In the genomic region with DNA sequence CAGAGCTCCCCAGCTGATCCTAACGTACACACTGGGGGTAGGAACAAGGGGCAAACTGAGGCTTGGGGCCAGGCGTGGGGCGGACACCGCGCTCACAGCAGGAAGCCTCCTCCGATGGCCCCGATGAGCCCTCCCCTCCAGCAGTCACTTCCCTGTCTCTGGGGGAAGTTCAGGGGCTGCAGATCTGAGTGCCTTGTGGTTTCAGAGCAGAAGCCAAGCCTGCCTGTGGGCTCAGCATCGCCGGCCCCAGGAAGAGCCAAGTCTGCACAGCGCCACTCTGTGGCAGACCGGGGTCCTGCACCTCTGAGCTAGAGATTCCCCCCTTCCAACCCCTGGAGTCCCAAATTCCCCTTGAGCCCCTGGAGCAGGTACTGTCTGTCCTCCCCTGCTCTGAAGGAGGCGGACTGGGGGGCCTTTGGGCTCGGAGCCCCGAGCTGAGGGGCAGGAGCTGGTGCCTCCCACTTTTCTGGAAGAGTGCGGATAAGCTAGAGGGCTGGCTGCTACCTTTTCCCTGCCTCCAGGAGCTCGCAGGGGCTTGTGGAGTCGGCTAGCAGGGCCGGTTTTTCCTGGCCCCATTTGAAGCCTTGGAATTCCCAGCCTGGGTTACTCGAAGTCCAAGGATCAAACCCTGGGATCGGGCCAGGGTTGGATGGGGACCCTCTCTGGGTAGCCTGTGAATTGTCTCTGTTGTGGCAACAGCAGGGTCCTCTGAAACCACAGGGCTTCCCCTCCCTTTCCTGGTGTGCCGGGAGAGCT, we compare ENCODE assay signal across 8 cellular contexts. TPM values are rescaled to one million over a fixed set of nuclear protein-coding genes. Genes with fewer than 3 reads are reported as not detected.
DNase-seq lines count a peak whose midpoint lies in the region; ATAC-seq, FAIRE-seq and TF ChIP-seq lines count a peak whose summit lies in the region.

No MANE protein-coding gene starts in this region.

- DNase-seq in NCI-H510A (lab: John Stamatoyannopoulos, UW), result peak; percentile 70
- DNase-seq in NCI-H510A treated with DMSO at 0.1 percent for 48 hours (lab: John Stamatoyannopoulos, UW), result no peak
- peak; percentile 71 for DNase-seq in RCC 7860 (ENCODE audit: low spot score)
- DNase-seq in activated T-helper 1 cell treated with anti-CD3 and anti-CD28 coated beads, Interleukin-12 subunit alpha, Interleukin-12 subunit beta, Interleukin-2, Interleukin-4 antibody, amounts not matched to agents 30 ng/mL and 10 ng/mL and 1 ng/mL, durations not matched to agents 14 hours and 24 hours and 36 hours (ENCODE audit: low spot score), result peak; percentile 59
- peak; percentile 78 to 81 for DNase-seq in fibroblast of lung (ENCODE audit: low read depth in 2 of 2)
- peak; percentile 66 for DNase-seq in stimulated activated naive CD4-positive, alpha-beta T cell treated with Interleukin-2 at 50 U/mL for 16 hours (lab: John Stamatoyannopoulos, UW)

- no peak overlapping the region for H3K4me3 ChIP-seq in fibroblast of lung (replicated peaks in 1 of 4; ENCODE audit: control extremely low read depth in 1 of 4, insufficient read depth in 1 of 4, low read depth in 3 of 4, low read length in 4 of 4)

- no peak overlapping the region for H2AFZ ChIP-seq in fibroblast of lung (ENCODE audit: low read length)

- no peaks in the 10 kb centered on the region for H3K36me3 ChIP-seq in fibroblast of lung (ENCODE audit: control insufficient read depth, insufficient read depth, low read length)

- no peaks in the 10 kb centered on the region for H3K36me3 Mint-ChIP-seq in activated T-helper 1 cell treated with anti-CD3 and anti-CD28 coated beads, Interleukin-12 subunit alpha, Interleukin-12 subunit beta, Interleukin-2, Interleukin-4 antibody, amounts not matched to agents 30 ng/mL and 10 ng/mL and 1 ng/mL, durations not matched to agents 14 hours and 24 hours and 36 hours (ENCODE audit: low read depth)
- H3K36me3 Mint-ChIP-seq in nephron (ENCODE audit: low read depth), result peaks cover 5% of the 10 kb centered on the region

- H4K20me1 ChIP-seq in fibroblast of lung (ENCODE audit: control insufficient read depth, extremely low read depth, insufficient read depth, low read length), result no peaks in the 10 kb centered on the region

- intact Hi-C loops in activated T-helper 1 cell treated with anti-CD3 and anti-CD28 coated beads, Interleukin-12 subunit alpha, Interleukin-12 subunit beta, Interleukin-2, Interleukin-4 antibody, amounts not matched to agents 30 ng/mL and 10 ng/mL and 1 ng/mL, durations not matched to agents 14 hours and 24 hours and 36 hours (cut with micrococcal nuclease), result loop anchor here (1.0 to 10.0 kb wide), 2 partner anchors 223 to 501 kb away; a partner anchor contains a TSS

- peaks cover 16% of the 10 kb centered on the region for H3K4me1 Mint-ChIP-seq in activated T-helper 1 cell treated with anti-CD3 and anti-CD28 coated beads, Interleukin-12 subunit alpha, Interleukin-12 subunit beta, Interleukin-2, Interleukin-4 antibody, amounts not matched to agents 30 ng/mL and 10 ng/mL and 1 ng/mL, durations not matched to agents 14 hours and 24 hours and 36 hours (ENCODE audit: low read depth)
- peaks cover 52% of the 10 kb centered on the region for H3K4me1 Mint-ChIP-seq in nephron

- H3K9ac ChIP-seq in fibroblast of lung (ENCODE audit: insufficient read depth, low read length), result no peak overlapping the region

- H3K27me3 Mint-ChIP-seq in activated T-helper 1 cell treated with anti-CD3 and anti-CD28 coated beads, Interleukin-12 subunit alpha, Interleukin-12 subunit beta, Interleukin-2, Interleukin-4 antibody, amounts not matched to agents 30 ng/mL and 10 ng/mL and 1 ng/mL, durations not matched to agents 14 hours and 24 hours and 36 hours (ENCODE audit: insufficient read depth), result peaks cover 16% of the 10 kb centered on the region
- peaks cover 16% of the 10 kb centered on the region for H3K27me3 Mint-ChIP-seq in nephron (ENCODE audit: low read depth)

- no peaks in the 10 kb centered on the region for H3K9me3 Mint-ChIP-seq in activated T-helper 1 cell treated with anti-CD3 and anti-CD28 coated beads, Interleukin-12 subunit alpha, Interleukin-12 subunit beta, Interleukin-2, Interleukin-4 antibody, amounts not matched to agents 30 ng/mL and 10 ng/mL and 1 ng/mL, durations not matched to agents 14 hours and 24 hours and 36 hours
- no peaks in the 10 kb centered on the region for H3K9me3 Mint-ChIP-seq in nephron

- FAIRE-seq in RCC 7860 (lab: Jason Lieb, UNC), result no peak

- H3K4me2 ChIP-seq in fibroblast of lung (ENCODE audit: extremely low read depth, insufficient read depth, low read length), result peak overlapping the region; percentile 1

- no peak overlapping the region for H3K27ac ChIP-seq in fibroblast of lung (ENCODE audit: insufficient read depth, low read length)

- no peaks in the 10 kb centered on the region for H3K27me3 ChIP-seq in fibroblast of lung (ENCODE audit: control insufficient read depth, insufficient read depth, low read length)

- peaks cover 10% of the 10 kb centered on the region for H3K4me1 ChIP-seq in fibroblast of lung (ENCODE audit: control insufficient read depth, extremely low read depth, insufficient read depth, low read length)

- no peak overlapping the region for H3K27ac Mint-ChIP-seq in activated T-helper 1 cell treated with anti-CD3 and anti-CD28 coated beads, Interleukin-12 subunit alpha, Interleukin-12 subunit beta, Interleukin-2, Interleukin-4 antibody, amounts not matched to agents 30 ng/mL and 10 ng/mL and 1 ng/mL, durations not matched to agents 14 hours and 24 hours and 36 hours
- peak overlapping the region; percentile 86 to 89 (median 86) for H3K27ac Mint-ChIP-seq in nephron

- ATAC-seq in HG03175 (IDR thresholded peaks at IDR 0.05; ENCODE audit: unreplicated experiment), result peak; percentile 30

- TF ChIP-seq CTCF in fibroblast of lung (conservative IDR thresholded peaks at IDR 0.05 in 1 of 2, IDR thresholded peaks at IDR 0.05 in 1 of 2; ENCODE audit: low read depth in 1 of 2, low read length in 2 of 2) (peak; percentile 78 to 96), nephron (IDR thresholded peaks at IDR 0.05; ENCODE audit: unreplicated experiment in 3 of 3) (peak; percentile 90 to 96 (median 94))

- no peaks in the 10 kb centered on the region for H3K9me3 ChIP-seq in fibroblast of lung (ENCODE audit: control insufficient read depth, insufficient read depth, low read depth, low read length)

- H3K4me3 Mint-ChIP-seq in activated T-helper 1 cell treated with anti-CD3 and anti-CD28 coated beads, Interleukin-12 subunit alpha, Interleukin-12 subunit beta, Interleukin-2, Interleukin-4 antibody, amounts not matched to agents 30 ng/mL and 10 ng/mL and 1 ng/mL, durations not matched to agents 14 hours and 24 hours and 36 hours, result peak overlapping the region; percentile 37
- peak overlapping the region; percentile 77 to 82 (median 81) for H3K4me3 Mint-ChIP-seq in nephron

- peaks cover 8% of the 10 kb centered on the region for H3K79me2 ChIP-seq in fibroblast of lung (ENCODE audit: control insufficient read depth, insufficient read depth, low read length)

RNA-seq across cellular contexts. Expression of a gene that starts 2.9 kb away (rescaled TPM):
- 35.2 and 35.3 TPM in 2 replicates for total RNA-seq in activated T-helper 1 cell treated with anti-CD3 and anti-CD28 coated beads, Interleukin-12 subunit alpha, Interleukin-12 subunit beta, Interleukin-2, Interleukin-4 antibody, amounts not matched to agents 30 ng/mL and 10 ng/mL and 1 ng/mL, durations not matched to agents 14 hours and 24 hours and 36 hours
- total RNA-seq in fibroblast of lung, result 31.1 and 35.7 TPM in 2 replicates
- polyA plus RNA-seq in fibroblast of lung, result 11.0 and 13.0 TPM in 2 replicates
- polyA plus RNA-seq in fibroblast of lung (2012), result 17.9 and 19.8 TPM in 2 replicates
- 16.8 and 21.8 TPM in 2 replicates for polyA minus RNA-seq in fibroblast of lung (ENCODE audit: low replicate concordance)
